In genomic region chr2:217960351-217960750, GRCh38 we compare ENCODE assay signal across 19 cellular contexts. TPM values are rescaled to one million over a fixed set of nuclear protein-coding genes. Genes with fewer than 3 reads are reported as not detected.
DNase-seq lines count a peak whose midpoint lies in the region; ATAC-seq, FAIRE-seq and TF ChIP-seq lines count a peak whose summit lies in the region.
"Had no signal": no experiment of that assay in that cellular context is flagged by ENCODE, and none has a peak within 500 bp of the region (broad histone marks: within the 10 kb centered on the region; RNA-seq: fewer than 3 reads in every experiment).

No MANE protein-coding gene starts in this region.

- peak overlapping the region in 3 of 4 donors; percentile 75 to 97 (median 97) for H3K27ac ChIP-seq in gastroesophageal sphincter
- H3K27ac ChIP-seq: BLaER1, RWPE1 had no signal

- no peaks in the 10 kb centered on the region for H3K36me3 ChIP-seq in gastroesophageal sphincter

- H3K27me3 ChIP-seq in gastroesophageal sphincter = no peaks in the 10 kb centered on the region
- H3K27me3 ChIP-seq: BLaER1 had no signal

- peaks cover 4% of the 10 kb centered on the region for H3K36me3 Mint-ChIP-seq in nephron (ENCODE audit: low read depth)
- no peaks in the 10 kb centered on the region for H3K36me3 Mint-ChIP-seq in stimulated activated memory B cell treated with anti-CD40 and anti-IgM and Interleukin-4, amounts not matched to agents 10 μg/mL and 1 μg/mL and 100 μg/mL, for 72 hours

- no peak overlapping the region for H3K4me3 ChIP-seq in gastroesophageal sphincter
- H3K4me3 ChIP-seq: BLaER1 had no signal

- no peak for FAIRE-seq in urothelium cell line (lab: Jason Lieb, UNC)

- H3K27ac Mint-ChIP-seq in nephron = peak overlapping the region; percentile 41 to 68 (median 45)
- H3K27ac Mint-ChIP-seq in stimulated activated memory B cell treated with anti-CD40 and anti-IgM and Interleukin-4, amounts not matched to agents 10 μg/mL and 1 μg/mL and 100 μg/mL, for 72 hours = no peak overlapping the region
- H3K27ac Mint-ChIP-seq: activated CD8-positive, alpha-beta T cell treated with anti-CD3 and anti-CD28 coated beads for 36 hours; activated naive CD4-positive, alpha-beta T cell treated with anti-CD3 and anti-CD28 coated beads for 36 hours had no signal

- no peak for TF ChIP-seq CTCF in gastroesophageal sphincter (IDR thresholded peaks at IDR 0.05)
- no peak for TF ChIP-seq CTCF in nephron (IDR thresholded peaks at IDR 0.05; ENCODE audit: unreplicated experiment in 3 of 3)

- H3K4me1 ChIP-seq in gastroesophageal sphincter = peaks cover 8 to 100% (median 43%) of the 10 kb centered on the region in 3 donors

- no peaks in the 10 kb centered on the region for H3K9me3 ChIP-seq in gastroesophageal sphincter
- H3K9me3 ChIP-seq: BLaER1 had no signal

- DNase-seq in DMS 273 (lab: John Stamatoyannopoulos, UW; ENCODE audit: unreplicated experiment) = peak; percentile 33
- no peak for DNase-seq in activated T-cell treated with anti-CD3 and anti-CD28 coated beads, Interleukin-2, amount 50 U/mL, for 1 hour
- no peak for DNase-seq in urothelium cell line (ENCODE audit: low spot score)
- no peak for DNase-seq in cerebellar nuclear complex (lab: John Stamatoyannopoulos, UW)
- DNase-seq: activated CD4-positive, CD25-positive, alpha-beta regulatory T cell; activated CD8-positive, alpha-beta T cell treated with anti-CD3 and anti-CD28 coated beads for 36 hours; activated naive CD4-positive, alpha-beta T cell treated with anti-CD3 and anti-CD28 coated beads for 36 hours; anterior cingulate cortex; effector memory CD4-positive, alpha-beta T cell; NCI-H146; NCI-H2171; NCI-H526; T-helper 9 cell had no signal

- no peak for TF ChIP-seq EP300 in gastroesophageal sphincter (IDR thresholded peaks at IDR 0.05)

- ATAC-seq in gastroesophageal sphincter (no peak), GM18909 (IDR thresholded peaks at IDR 0.05; ENCODE audit: poor library complexity, unreplicated experiment) (no peak)
- ATAC-seq in stimulated activated memory B cell treated with anti-CD40 and anti-IgM and Interleukin-4, amounts not matched to agents 10 μg/mL and 1 μg/mL and 100 μg/mL, for 72 hours = peak; percentile 2
- ATAC-seq: activated CD8-positive, alpha-beta T cell treated with anti-CD3 and anti-CD28 coated beads for 36 hours had no signal

- no peak overlapping the region for H3K4me3 Mint-ChIP-seq in nephron
- no peak overlapping the region for H3K4me3 Mint-ChIP-seq in stimulated activated memory B cell treated with anti-CD40 and anti-IgM and Interleukin-4, amounts not matched to agents 10 μg/mL and 1 μg/mL and 100 μg/mL, for 72 hours
- H3K4me3 Mint-ChIP-seq: activated CD8-positive, alpha-beta T cell treated with anti-CD3 and anti-CD28 coated beads for 36 hours; activated naive CD4-positive, alpha-beta T cell treated with anti-CD3 and anti-CD28 coated beads for 36 hours had no signal

- no peaks in the 10 kb centered on the region for H3K9me3 Mint-ChIP-seq in nephron
- no peaks in the 10 kb centered on the region for H3K9me3 Mint-ChIP-seq in stimulated activated memory B cell treated with anti-CD40 and anti-IgM and Interleukin-4, amounts not matched to agents 10 μg/mL and 1 μg/mL and 100 μg/mL, for 72 hours
- H3K9me3 Mint-ChIP-seq: activated CD8-positive, alpha-beta T cell treated with anti-CD3 and anti-CD28 coated beads for 36 hours; activated naive CD4-positive, alpha-beta T cell treated with anti-CD3 and anti-CD28 coated beads for 36 hours had no signal

- no peak for TF ChIP-seq POLR2A in gastroesophageal sphincter (IDR thresholded peaks at IDR 0.05)

- WGBS in gastroesophageal sphincter (ENCODE audit: low coverage in 1 of 2), 2 donors = 77% methylated on average over 3 of the region's 4 CpGs; no CpG with 5 or more reads in 1 of the 2 donors

- peaks cover 63% of the 10 kb centered on the region for H3K4me1 Mint-ChIP-seq in nephron
- no peaks in the 10 kb centered on the region for H3K4me1 Mint-ChIP-seq in stimulated activated memory B cell treated with anti-CD40 and anti-IgM and Interleukin-4, amounts not matched to agents 10 μg/mL and 1 μg/mL and 100 μg/mL, for 72 hours

- peaks cover 4% of the 10 kb centered on the region for H3K27me3 Mint-ChIP-seq in nephron (ENCODE audit: low read depth)
- H3K27me3 Mint-ChIP-seq in stimulated activated memory B cell treated with anti-CD40 and anti-IgM and Interleukin-4, amounts not matched to agents 10 μg/mL and 1 μg/mL and 100 μg/mL, for 72 hours = peaks cover 52% of the 10 kb centered on the region
- H3K27me3 Mint-ChIP-seq: activated CD8-positive, alpha-beta T cell treated with anti-CD3 and anti-CD28 coated beads for 36 hours had no signal

RNA-seq across cellular contexts. Expression of gene TNS1, which starts 42.4 kb away (rescaled TPM):
- total RNA-seq in gastroesophageal sphincter = 1,000 to 10,000 TPM in 3 of 4 donors, 100 to 1,000 TPM in 1; 825 to 2,193 (median 1,462) TPM
